Comparison of ENCODE assay signal across 13 cellular contexts in genomic region chr15:34837246-34838016, GRCh38. TPM values are rescaled to one million over a fixed set of nuclear protein-coding genes. Genes with fewer than 3 reads are reported as not detected.
DNase-seq lines count a peak whose midpoint lies in the region; ATAC-seq and TF ChIP-seq lines count a peak whose summit lies in the region.
"Had no signal": no experiment of that assay in that cellular context is flagged by ENCODE, and none has a peak within 500 bp of the region (broad histone marks: within the 10 kb centered on the region; RNA-seq: fewer than 3 reads in every experiment).

No MANE protein-coding gene starts in this region.

- H2BK12ac ChIP-seq in trophoblast cell (ENCODE audit: low read length) = peak overlapping the region; percentile 85

- CTCF ChIA-PET in Caco-2 (lab: Charles Lee) = no interaction called here

- H3K27ac ChIP-seq in epithelial cell of prostate (no peak overlapping the region), trophoblast cell (ENCODE audit: low read depth, low read length) (peak overlapping the region; percentile 68)
- H3K27ac ChIP-seq: testis had no signal

- H3K18ac ChIP-seq in trophoblast cell (ENCODE audit: low read length) = no peak overlapping the region

- no peaks in the 10 kb centered on the region for H3K27me3 ChIP-seq in trophoblast cell (ENCODE audit: insufficient read depth, low read length)
- no peaks in the 10 kb centered on the region for H3K27me3 ChIP-seq in Caco-2 (replicated peaks; ENCODE audit: control insufficient read depth, insufficient read depth, low read length)
- H3K27me3 ChIP-seq: testis had no signal

- H3K4me2 ChIP-seq in trophoblast cell (ENCODE audit: low read length) = no peak overlapping the region

- no TSS peak for BruUV-seq in Caco-2 (replicated peaks; lab: Mats Ljungman, UMichigan)

- H2AK5ac ChIP-seq in trophoblast cell (ENCODE audit: low read length) = no peak overlapping the region

- TF ChIP-seq CTCF in glutamatergic neuron (IDR thresholded peaks at IDR 0.05; ENCODE audit: partially characterized antibody, unreplicated experiment) = no peak
- TF ChIP-seq CTCF in Caco-2 (IDR thresholded peaks at IDR 0.05; ENCODE audit: insufficient read depth in 1 of 2, low read depth in 1 of 2, low read length in 1 of 2, severe bottlenecking in 1 of 2, unreplicated experiment in 1 of 2) = no peak

- H3K4me3 ChIP-seq in trophoblast cell (ENCODE audit: low read depth, low read length) (no peak overlapping the region), Caco-2 (ENCODE audit: low read depth, low read length) (no peak overlapping the region)
- H3K4me3 ChIP-seq: testis had no signal

- no peak overlapping the region for H4K12ac ChIP-seq in trophoblast cell (ENCODE audit: low read depth, low read length)

- POLR2A ChIA-PET in Caco-2 (lab: Charles Lee) = no interaction called here

- WGBS in trophoblast cell (ENCODE audit: extremely low coverage, insufficient coverage, insufficient read length) = no CpG with 5 or more reads among the region's 6 CpGs

- no peak overlapping the region for H3K14ac ChIP-seq in trophoblast cell (ENCODE audit: low read length)

- H3K4me3 Mint-ChIP-seq in glutamatergic neuron (ENCODE audit: unreplicated experiment) (no peak overlapping the region), Caco-2 (ENCODE audit: unreplicated experiment) (no peak overlapping the region)

- intact Hi-C loops in head of caudate nucleus (cut with DNase I) (no loop called here), Caco-2 (cut with micrococcal nuclease; ENCODE audit: unreplicated experiment) (no loop called here)

- H3K27me3 Mint-ChIP-seq in glutamatergic neuron (ENCODE audit: unreplicated experiment) (no peaks in the 10 kb centered on the region), Caco-2 (ENCODE audit: insufficient read depth, unreplicated experiment) (peaks cover 16% of the 10 kb centered on the region)

- peaks cover 0 to 2% of the 10 kb centered on the region in 2 experiments for H3K36me3 ChIP-seq in trophoblast cell (ENCODE audit: control insufficient read depth in 1 of 2, insufficient read depth in 2 of 2, low read length in 2 of 2)
- H3K36me3 ChIP-seq in Caco-2 (ENCODE audit: control insufficient read depth, insufficient read depth, low read length) = no peaks in the 10 kb centered on the region

- H2BK5ac ChIP-seq in trophoblast cell (ENCODE audit: low read depth, low read length, poor library complexity) = no peak overlapping the region

- no peak overlapping the region for H3K4ac ChIP-seq in trophoblast cell (ENCODE audit: low read depth, low read length)

- no peak overlapping the region for H3K9ac ChIP-seq in trophoblast cell (ENCODE audit: low read length)

- H3K36me3 Mint-ChIP-seq in glutamatergic neuron (ENCODE audit: unreplicated experiment) = peaks cover 13% of the 10 kb centered on the region
- no peaks in the 10 kb centered on the region for H3K36me3 Mint-ChIP-seq in Caco-2 (ENCODE audit: insufficient read depth, unreplicated experiment)

- H3K4me1 ChIP-seq in trophoblast cell (ENCODE audit: control insufficient read depth in 1 of 2, insufficient read depth in 2 of 2, low read length in 2 of 2) = peaks cover 0 to 7% of the 10 kb centered on the region in 2 experiments
- no peaks in the 10 kb centered on the region for H3K4me1 ChIP-seq in Caco-2
- H3K4me1 ChIP-seq: testis had no signal

- peak overlapping the region; percentile 65 for H4K91ac ChIP-seq in trophoblast cell (ENCODE audit: low read depth, low read length)

- H3K27ac Mint-ChIP-seq in glutamatergic neuron (ENCODE audit: unreplicated experiment) = no peak overlapping the region
- H3K27ac Mint-ChIP-seq in Caco-2 (ENCODE audit: unreplicated experiment) = no peak overlapping the region

- H3K4me1 Mint-ChIP-seq in glutamatergic neuron (ENCODE audit: low read depth, unreplicated experiment) = no peaks in the 10 kb centered on the region
- H3K4me1 Mint-ChIP-seq in Caco-2 (ENCODE audit: low read depth, unreplicated experiment) = no peaks in the 10 kb centered on the region

- H3K79me2 ChIP-seq in trophoblast cell (ENCODE audit: control insufficient read depth, insufficient read depth, low read length, poor library complexity) = no peaks in the 10 kb centered on the region

- no peaks in the 10 kb centered on the region for H3K9me3 ChIP-seq in trophoblast cell (ENCODE audit: insufficient read depth, low read depth, low read length)
- no peaks in the 10 kb centered on the region for H3K9me3 ChIP-seq in Caco-2
- H3K9me3 ChIP-seq: testis had no signal

- H2AFZ ChIP-seq in trophoblast cell (ENCODE audit: insufficient read depth, low read length, poor library complexity) = no peak overlapping the region

- H3K9me3 Mint-ChIP-seq in glutamatergic neuron (ENCODE audit: unreplicated experiment) (peaks cover 5% of the 10 kb centered on the region), Caco-2 (ENCODE audit: unreplicated experiment) (peaks cover 15% of the 10 kb centered on the region)

- H4K8ac ChIP-seq in trophoblast cell (ENCODE audit: low read depth, low read length) = no peak overlapping the region

- peaks cover 1% of the 10 kb centered on the region for H3K79me1 ChIP-seq in trophoblast cell (ENCODE audit: low read length)

- no peak overlapping the region for H3K23ac ChIP-seq in trophoblast cell (ENCODE audit: low read length)

- no peak overlapping the region for H2BK120ac ChIP-seq in trophoblast cell (ENCODE audit: insufficient read depth, low read length, poor library complexity)

- peak; percentile 87 for DNase-seq in DMS53 (lab: John Stamatoyannopoulos, UW)
- peak; percentile 58 for DNase-seq in NCI-H446 treated with DMSO at 0.1 percent for 48 hours (lab: John Stamatoyannopoulos, UW)
- peak; percentile 72 for DNase-seq in epithelial cell of prostate (ENCODE audit: low read depth, low spot score)
- peak; percentile 63 to 73 for DNase-seq in trophoblast cell
- DNase-seq in glutamatergic neuron = no peak
- DNase-seq in head of caudate nucleus = no peak
- no peak for DNase-seq in Caco-2
- DNase-seq: activated CD4-positive, CD25-positive, alpha-beta regulatory T cell; DND-41; NCI-H1417; occipital lobe; testis had no signal

- no peak for ATAC-seq in GM19397 (IDR thresholded peaks at IDR 0.05; ENCODE audit: unreplicated experiment)

RNA-seq across cellular contexts. Expression of gene ACTC1, which starts 42.1 kb away (rescaled TPM):
- polyA plus RNA-seq in trophoblast cell (2013) = 2,818 and 2,928 TPM in 2 replicates
- 19.6 TPM for total RNA-seq in glutamatergic neuron (ENCODE audit: unreplicated experiment)
- not detected in 2 replicates for total RNA-seq in Caco-2 (2022)

Comparison
In these comparisons a context has a peak if more than half of its experiments do, and no peak if none do; other contexts are left out.
1. DNase-seq: peak in DMS53 (single experiment), NCI-H446 treated with DMSO at 0.1 percent for 48 hours (single experiment), epithelial cell of prostate (single experiment) and trophoblast cell (2 of 2); none in glutamatergic neuron (single experiment), head of caudate nucleus (0 of 42) and Caco-2 (0 of 2).
2. RNA of gene ACTC1, which starts 42.1 kb away (total RNA-seq): 19.6 TPM in glutamatergic neuron (single experiment); not detected in Caco-2; every median in the first group is over 10 times any median in the second.